In the genomic region with DNA sequence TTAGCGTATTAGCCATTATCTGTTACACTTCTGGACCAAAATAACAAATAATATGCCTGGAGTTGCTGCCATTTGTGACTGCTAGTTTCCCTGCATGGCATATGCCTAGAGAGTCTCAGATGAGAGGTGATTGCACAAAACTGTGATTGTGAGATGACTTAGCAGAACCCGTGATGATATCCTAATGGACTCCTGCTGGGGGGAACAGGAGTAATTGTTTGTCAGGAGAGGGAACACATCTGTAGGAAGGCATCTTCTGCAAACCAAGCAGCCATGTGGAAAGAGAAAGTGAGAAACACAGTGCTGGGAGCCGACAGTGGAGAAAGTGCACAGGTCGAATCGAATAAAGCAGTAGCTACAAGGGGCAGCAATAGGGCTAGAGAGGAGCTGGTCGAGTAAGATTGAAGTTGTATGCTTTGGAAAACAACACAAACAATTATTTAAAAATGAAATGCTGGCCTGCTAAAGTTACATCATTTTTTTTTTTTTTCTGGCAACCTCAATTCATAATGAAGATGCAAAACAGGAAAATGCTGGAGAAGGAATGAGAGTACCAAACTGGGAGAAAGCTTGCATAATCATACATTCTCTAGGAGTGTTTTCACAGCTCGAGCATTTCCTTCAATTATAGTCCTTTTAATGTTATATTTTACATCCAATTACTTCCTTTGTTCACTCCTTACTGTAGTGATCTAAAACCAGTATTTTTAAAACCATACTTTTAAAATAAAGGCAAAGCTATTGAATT, we compare ENCODE assay signal across 16 cellular contexts.
DNase-seq lines count a peak whose midpoint lies in the region.
"Had no signal": no experiment of that assay in that cellular context is flagged by ENCODE, and none has a peak within 500 bp of the region (broad histone marks: within the 10 kb centered on the region; RNA-seq: fewer than 3 reads in every experiment).

No MANE protein-coding gene starts in this region.

- no peaks in the 10 kb centered on the region for H3K27me3 ChIP-seq in neuron (ENCODE audit: insufficient read depth, low read length)
- H3K27me3 ChIP-seq: ascending aorta, dorsolateral prefrontal cortex had no signal

- H3K4me3 ChIP-seq in neuron (ENCODE audit: low read length), result no peak overlapping the region
- H3K4me3 ChIP-seq: ascending aorta had no signal

- peak; percentile 27 for DNase-seq in GM04503 (ENCODE audit: low read depth)
- DNase-seq in NCI-H748 treated with DMSO at 0.1 percent for 48 hours (lab: John Stamatoyannopoulos, UW), result peak; percentile 8
- peak; percentile 50 for DNase-seq in fibroblast of gingiva (ENCODE audit: low read depth)
- no peak for DNase-seq in Kasumi-1 (lab: John Stamatoyannopoulos, UW)
- no peak for DNase-seq in DMS79 treated with DMSO at 0.1 percent for 48 hours (lab: John Stamatoyannopoulos, UW)
- no peak for DNase-seq in stimulated activated CD4-positive, alpha-beta T cell treated with anti-CD3 and anti-CD28 coated beads, Interleukin-1b, Interleukin-23, amount 100 ng/mL, for 48 hours
- DNase-seq in activated CD8-positive, alpha-beta memory T cell treated with anti-CD3 and anti-CD28 coated beads, Interleukin-2, amount 50 U/mL, for 48 hours, result no peak
- DNase-seq: activated B cell treated with CpG ODN at 0.5 μM for 24 hours; DMS153; dorsolateral prefrontal cortex; left ventricle myocardium superior; naive thymus-derived CD8-positive, alpha-beta T cell; NCI-H187; right cardiac atrium had no signal

- no peaks in the 10 kb centered on the region for H3K36me3 ChIP-seq in neuron (ENCODE audit: insufficient read depth, low read length)
- H3K36me3 ChIP-seq: ascending aorta had no signal

- no peaks in the 10 kb centered on the region for H3K9me3 ChIP-seq in neuron (ENCODE audit: low read length)
- H3K9me3 ChIP-seq: ascending aorta had no signal

- H3K4me1 ChIP-seq in neuron (ENCODE audit: insufficient read depth, low read length), result peaks cover 7% of the 10 kb centered on the region
- H3K4me1 ChIP-seq: ascending aorta had no signal

- H2AFZ ChIP-seq in neuron (ENCODE audit: low read depth, low read length), result peak overlapping the region; percentile 2

Comparison
In these comparisons a context has a peak if more than half of its experiments do, and no peak if none do; other contexts are left out.
1. DNase-seq: peak in GM04503 (single experiment), NCI-H748 treated with DMSO at 0.1 percent for 48 hours (single experiment) and fibroblast of gingiva (single experiment); none in Kasumi-1 (0 of 2), DMS79 treated with DMSO at 0.1 percent for 48 hours (single experiment), stimulated activated CD4-positive, alpha-beta T cell treated with anti-CD3 and anti-CD28 coated beads, Interleukin-1b, Interleukin-23, amount 100 ng/mL, for 48 hours (single experiment) and activated CD8-positive, alpha-beta memory T cell treated with anti-CD3 and anti-CD28 coated beads, Interleukin-2, amount 50 U/mL, for 48 hours (single experiment).